15 cellular contexts compared by ENCODE assay signal in the genomic region with DNA sequence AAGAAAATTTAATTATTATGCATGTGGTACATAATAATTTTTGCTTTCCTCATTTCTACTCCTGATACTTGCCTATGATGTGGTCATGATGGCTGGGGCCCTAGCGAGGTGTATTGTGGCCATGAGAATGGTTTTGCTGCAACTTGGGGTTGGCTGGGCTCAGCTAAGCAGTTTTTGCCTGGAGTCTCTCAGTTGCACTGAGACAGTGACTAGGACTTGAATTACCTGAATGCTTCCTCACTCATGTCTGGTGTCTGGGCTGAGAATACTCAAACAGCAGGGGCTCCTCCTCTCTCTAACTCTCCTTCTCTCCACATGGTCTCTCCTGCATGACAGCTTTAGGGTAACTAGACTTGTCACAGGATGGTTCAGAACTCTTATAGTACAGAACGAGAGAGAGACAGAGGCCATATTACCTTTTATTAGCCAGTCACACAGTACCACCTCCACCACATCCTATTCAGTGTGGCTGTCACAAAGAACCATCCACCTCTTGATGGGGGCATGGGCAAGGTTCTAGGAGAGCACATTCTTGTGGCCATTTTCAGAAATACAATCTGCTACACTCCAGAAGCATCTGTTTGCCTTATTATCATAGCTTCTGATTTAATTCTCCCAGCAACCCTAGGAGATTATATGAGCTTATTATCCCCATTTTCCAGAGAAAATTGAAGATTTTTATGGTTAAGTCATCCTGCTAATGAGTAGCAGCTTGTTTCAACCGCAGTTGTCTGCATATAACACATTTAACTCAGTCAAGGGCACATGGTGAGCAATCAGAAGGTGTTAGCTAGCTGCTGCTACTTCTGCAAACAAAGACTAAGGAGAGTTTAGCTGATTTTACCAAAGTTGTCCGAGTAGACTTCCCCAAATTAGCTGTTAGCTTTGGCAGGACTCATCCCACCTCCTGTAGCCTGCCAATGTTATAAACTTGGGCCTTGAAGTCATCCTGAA. TPM values are rescaled to one million over a fixed set of nuclear protein-coding genes. Genes with fewer than 3 reads are reported as not detected.
DNase-seq lines count a peak whose midpoint lies in the region; ATAC-seq and TF ChIP-seq lines count a peak whose summit lies in the region.
"Had no signal": no experiment of that assay in that cellular context is flagged by ENCODE, and none has a peak within 500 bp of the region (broad histone marks: within the 10 kb centered on the region; RNA-seq: fewer than 3 reads in every experiment).

No MANE protein-coding gene starts in this region.

- no CpG with 5 or more reads among the region's 4 CpGs for WGBS in mesendoderm (ENCODE audit: extremely low coverage, insufficient coverage, low lambda C conversion rate)

- H3K27ac ChIP-seq in CD4-positive, CD25-positive, alpha-beta regulatory T cell (ENCODE audit: insufficient read depth, low read length, poor library complexity, severe bottlenecking) = peak overlapping the region; percentile 17
- H3K27ac ChIP-seq in HCT116 (ENCODE audit: low read depth, low read length) (no peak overlapping the region), mesendoderm (ENCODE audit: low read depth, low read length) (no peak overlapping the region)
- H3K27ac ChIP-seq: ascending aorta, colonic mucosa had no signal

- no peak overlapping the region for H3K56ac ChIP-seq in mesendoderm (ENCODE audit: low read length)

- peaks cover 55% of the 10 kb centered on the region for H3K36me3 Mint-ChIP-seq in CD4-positive, CD25-positive, alpha-beta regulatory T cell
- H3K36me3 Mint-ChIP-seq in T-helper 2 cell treated with Interferon-gamma antibody and Interleukin-4, amounts not matched to agents 5 μg/mL and 100 μg/mL, for 36 hours (ENCODE audit: low read depth) = peaks cover 68% of the 10 kb centered on the region

- no peaks in the 10 kb centered on the region for H3K9me3 ChIP-seq in CD4-positive, CD25-positive, alpha-beta regulatory T cell (ENCODE audit: control insufficient read depth in 2 of 2, low read length in 2 of 2)
- H3K9me3 ChIP-seq in HCT116 (ENCODE audit: control insufficient read depth in 1 of 2, insufficient read depth in 1 of 2, low read depth in 1 of 2, low read length in 2 of 2) = no peaks in the 10 kb centered on the region
- H3K9me3 ChIP-seq: ascending aorta, colonic mucosa had no signal

- H2AK5ac ChIP-seq in mesendoderm (ENCODE audit: low read length) = no peak overlapping the region

- POLR2A ChIA-PET in HCT116 (lab: Charles Lee) = no interaction called here
- POLR2A ChIA-PET in GM10248 (lab: Yijun Ruan, JAX) = interaction anchor here (0.6 kb wide), 1 partner anchor 43 kb away, joined by 7 read pairs; no protein-coding TSS in a partner anchor

- peak; percentile 58 to 77 for ATAC-seq in CD4-positive, CD25-positive, alpha-beta regulatory T cell (ENCODE audit: low read depth in 2 of 2)
- ATAC-seq in HCT116 = peak; percentile 63
- ATAC-seq in GM19351 (IDR thresholded peaks at IDR 0.05; ENCODE audit: unreplicated experiment) = no peak
- ATAC-seq in GM21447 (IDR thresholded peaks at IDR 0.05; ENCODE audit: unreplicated experiment) = no peak
- ATAC-seq: stimulated activated naive B cell treated with anti-CD40 and anti-IgM and Interleukin-4, amounts not matched to agents 10 μg/mL and 1 μg/mL and 100 μg/mL, for 72 hours had no signal

- H3K4me1 Mint-ChIP-seq in CD4-positive, CD25-positive, alpha-beta regulatory T cell = peaks cover 5 to 18% (median 13%) of the 10 kb centered on the region in 4 donors
- peaks cover 19% of the 10 kb centered on the region for H3K4me1 Mint-ChIP-seq in T-helper 2 cell treated with Interferon-gamma antibody and Interleukin-4, amounts not matched to agents 5 μg/mL and 100 μg/mL, for 36 hours (ENCODE audit: low read depth)
- H3K4me1 Mint-ChIP-seq: stimulated activated naive B cell treated with anti-CD40 and anti-IgM and Interleukin-4, amounts not matched to agents 10 μg/mL and 1 μg/mL and 100 μg/mL, for 72 hours had no signal

- TF ChIP-seq POLR2A in HCT116 (IDR thresholded peaks at IDR 0.05; ENCODE audit: borderline replicate concordance, extremely low read depth, insufficient read depth, insufficient read length) = no peak

- H3K4me2 ChIP-seq in HCT116 (ENCODE audit: low read length) = no peak overlapping the region
- H3K4me2 ChIP-seq in mesendoderm (ENCODE audit: low read length) = no peak overlapping the region

- no TSS peak for BruUV-seq in HCT116 (replicated peaks; lab: Mats Ljungman, UMichigan)

- H3K9ac ChIP-seq in HCT116 (ENCODE audit: low read length) = no peak overlapping the region
- H3K9ac ChIP-seq in mesendoderm (ENCODE audit: low read length) = no peak overlapping the region

- H2BK5ac ChIP-seq in mesendoderm (ENCODE audit: low read length) = no peak overlapping the region

- no peak overlapping the region for H3K4me3 ChIP-seq in CD4-positive, CD25-positive, alpha-beta regulatory T cell (ENCODE audit: low read depth, low read length)
- H3K4me3 ChIP-seq in HCT116 (replicated peaks in 1 of 2; ENCODE audit: low read depth in 1 of 2, low read length in 2 of 2) = no peak overlapping the region
- H3K4me3 ChIP-seq in mesendoderm (ENCODE audit: low read length) = no peak overlapping the region
- H3K4me3 ChIP-seq: ascending aorta, colonic mucosa had no signal

- H3K79me1 ChIP-seq in mesendoderm (ENCODE audit: low read length) = no peaks in the 10 kb centered on the region

- H2AFZ ChIP-seq in HCT116 (ENCODE audit: low read depth, low read length, poor library complexity, severe bottlenecking) = no peak overlapping the region

- H4K8ac ChIP-seq in mesendoderm (ENCODE audit: low read depth, low read length) = no peak overlapping the region

- H3K27me3 Mint-ChIP-seq in CD4-positive, CD25-positive, alpha-beta regulatory T cell = no peaks in the 10 kb centered on the region
- H3K27me3 Mint-ChIP-seq in T-helper 2 cell treated with Interferon-gamma antibody and Interleukin-4, amounts not matched to agents 5 μg/mL and 100 μg/mL, for 36 hours (ENCODE audit: low read depth) = no peaks in the 10 kb centered on the region
- H3K27me3 Mint-ChIP-seq: stimulated activated naive B cell treated with anti-CD40 and anti-IgM and Interleukin-4, amounts not matched to agents 10 μg/mL and 1 μg/mL and 100 μg/mL, for 72 hours had no signal

- no peak overlapping the region for H3K23ac ChIP-seq in mesendoderm (ENCODE audit: low read length)

- intact Hi-C loops in HCT116 (cut with micrococcal nuclease) = loop anchor here (10.0 kb wide), 1 partner anchor 65 kb away; no protein-coding TSS in a partner anchor

- no peaks in the 10 kb centered on the region for H3K9me2 ChIP-seq in HCT116 (ENCODE audit: insufficient read depth)

- TF ChIP-seq CTCF in HCT116 (IDR thresholded peaks at IDR 0.05 in 2 of 3, conservative IDR thresholded peaks at IDR 0.05 in 1 of 3; ENCODE audit: borderline replicate concordance in 1 of 3, insufficient read depth in 1 of 3, low read depth in 2 of 3, low read length in 2 of 3) (no peak), GM10248 (IDR thresholded peaks at IDR 0.05; ENCODE audit: control extremely low read depth, extremely low read depth, low read depth, missing control alignments) (no peak)

- no peaks in the 10 kb centered on the region for H4K20me1 ChIP-seq in HCT116 (ENCODE audit: insufficient read depth)

- no peaks in the 10 kb centered on the region for H3K4me1 ChIP-seq in CD4-positive, CD25-positive, alpha-beta regulatory T cell (ENCODE audit: control insufficient read depth, insufficient read depth, low read length, poor library complexity, severe bottlenecking)
- H3K4me1 ChIP-seq in HCT116 (ENCODE audit: control insufficient read depth in 1 of 2, insufficient read depth in 2 of 2, low read length in 2 of 2) (peaks cover 8 to 11% of the 10 kb centered on the region in 2 experiments; a peak in 3 of 4 replicates), mesendoderm (ENCODE audit: control insufficient read depth, low read depth, low read length) (no peaks in the 10 kb centered on the region)
- H3K4me1 ChIP-seq: ascending aorta, colonic mucosa had no signal

- H3K79me2 ChIP-seq in HCT116 (ENCODE audit: insufficient read depth, low read length) = no peaks in the 10 kb centered on the region
- no peaks in the 10 kb centered on the region for H3K79me2 ChIP-seq in mesendoderm (ENCODE audit: control insufficient read depth, insufficient read depth, low read length)

- H2BK15ac ChIP-seq in mesendoderm (replicated peaks; ENCODE audit: low read depth) = no peak overlapping the region

- no peak overlapping the region for H3K18ac ChIP-seq in mesendoderm (ENCODE audit: low read length)

- H3K27ac Mint-ChIP-seq in CD4-positive, CD25-positive, alpha-beta regulatory T cell = peak overlapping the region; percentile 43 to 95 (median 81)
- peak overlapping the region; percentile 76 for H3K27ac Mint-ChIP-seq in T-helper 2 cell treated with Interferon-gamma antibody and Interleukin-4, amounts not matched to agents 5 μg/mL and 100 μg/mL, for 36 hours

- no peak overlapping the region for H4K5ac ChIP-seq in mesendoderm (ENCODE audit: low read length)

- peak in 1 of 3 donors; percentile 26 for DNase-seq in CD4-positive, CD25-positive, alpha-beta regulatory T cell
- DNase-seq in HCT116 (ENCODE audit: low read depth, low spot score) = no peak
- no peak for DNase-seq in T-helper 2 cell treated with Interferon-gamma antibody and Interleukin-4, amounts not matched to agents 5 μg/mL and 100 μg/mL, for 36 hours (ENCODE audit: low spot score)
- peak; percentile 59 for DNase-seq in mesendoderm
- DNase-seq in GM10248 (ENCODE audit: extremely low spot score) = no peak
- DNase-seq in central memory CD4-positive, alpha-beta T cell = no peak
- DNase-seq: colonic mucosa; glutamatergic neuron; Kasumi-1; NCI-H1436; NCI-H510A; stimulated activated naive B cell treated with anti-CD40 and anti-IgM and Interleukin-4, amounts not matched to agents 10 μg/mL and 1 μg/mL and 100 μg/mL, for 72 hours had no signal

- RAD21 ChIA-PET in HCT116 (lab: Charles Lee; ENCODE audit: low non-redundant PET in 1 of 2, low total read pairs in 2 of 2, uncharacterized antibody in 2 of 2, unreplicated experiment in 2 of 2) = no interaction called here

- TF ChIP-seq RAD21 in HCT116 (IDR thresholded peaks at IDR 0.05; ENCODE audit: low read depth) = no peak

- H2BK120ac ChIP-seq in mesendoderm (ENCODE audit: low read depth, low read length) = no peak overlapping the region

- H3K4me3 Mint-ChIP-seq in CD4-positive, CD25-positive, alpha-beta regulatory T cell = peak overlapping the region in 1 of 4 donors; percentile 8
- H3K4me3 Mint-ChIP-seq in T-helper 2 cell treated with Interferon-gamma antibody and Interleukin-4, amounts not matched to agents 5 μg/mL and 100 μg/mL, for 36 hours = peak overlapping the region; percentile 27
- H3K4me3 Mint-ChIP-seq: stimulated activated naive B cell treated with anti-CD40 and anti-IgM and Interleukin-4, amounts not matched to agents 10 μg/mL and 1 μg/mL and 100 μg/mL, for 72 hours had no signal

- H3K36me3 ChIP-seq in CD4-positive, CD25-positive, alpha-beta regulatory T cell (ENCODE audit: control insufficient read depth, insufficient read depth, low read length) = peaks cover 70% of the 10 kb centered on the region
- no peaks in the 10 kb centered on the region for H3K36me3 ChIP-seq in HCT116 (ENCODE audit: control insufficient read depth in 1 of 2, insufficient read depth in 2 of 2, low read length in 2 of 2)
- no peaks in the 10 kb centered on the region for H3K36me3 ChIP-seq in mesendoderm (ENCODE audit: control insufficient read depth, insufficient read depth, low read length)
- H3K36me3 ChIP-seq: ascending aorta, colonic mucosa had no signal

- H3K4ac ChIP-seq in mesendoderm (ENCODE audit: low read depth, low read length) = no peak overlapping the region

- no peaks in the 10 kb centered on the region for H3K27me3 ChIP-seq in CD4-positive, CD25-positive, alpha-beta regulatory T cell (ENCODE audit: control insufficient read depth, insufficient read depth, low read length)
- H3K27me3 ChIP-seq in HCT116 (ENCODE audit: insufficient read depth, low read length) = no peaks in the 10 kb centered on the region
- no peaks in the 10 kb centered on the region for H3K27me3 ChIP-seq in mesendoderm (ENCODE audit: insufficient read depth, low read length, poor library complexity)
- H3K27me3 ChIP-seq: ascending aorta, colonic mucosa had no signal

- H3K9me3 Mint-ChIP-seq in CD4-positive, CD25-positive, alpha-beta regulatory T cell = no peaks in the 10 kb centered on the region
- H3K9me3 Mint-ChIP-seq in T-helper 2 cell treated with Interferon-gamma antibody and Interleukin-4, amounts not matched to agents 5 μg/mL and 100 μg/mL, for 36 hours = no peaks in the 10 kb centered on the region
- H3K9me3 Mint-ChIP-seq: stimulated activated naive B cell treated with anti-CD40 and anti-IgM and Interleukin-4, amounts not matched to agents 10 μg/mL and 1 μg/mL and 100 μg/mL, for 72 hours had no signal

- CTCF ChIA-PET in HCT116 (lab: Charles Lee) (no interaction called here), GM10248 (lab: Yijun Ruan, JAX) (no interaction called here)

RNA-seq across cellular contexts. Expression of a gene that starts 44.7 kb away (rescaled TPM):
- 14.8 TPM for total RNA-seq in CD4-positive, CD25-positive, alpha-beta regulatory T cell
- polyA plus RNA-seq in CD4-positive, CD25-positive, alpha-beta regulatory T cell = 1 to 10 TPM; 3.2 to 7.8 (median 4.7) TPM
- 12.1 TPM for total RNA-seq in HCT116 (2021; ENCODE audit: unreplicated experiment)
- polyA plus RNA-seq in HCT116 (2012) = 9.6 and 10.1 TPM in 2 replicates
- polyA plus RNA-seq in mesendoderm (2013, experiment 1 of 2) = 13.2 TPM
- polyA plus RNA-seq in mesendoderm (2013, experiment 2 of 2) = 13.6 TPM

Comparison
In these comparisons a context has a peak if more than half of its experiments do, and no peak if none do; other contexts are left out.
1. ATAC-seq: peak in CD4-positive, CD25-positive, alpha-beta regulatory T cell (2 of 2) and HCT116 (single experiment); none in GM19351 (single experiment) and GM21447 (single experiment).